Comparison of ENCODE assay signal across 18 cellular contexts in genomic region chr10:47121336-47121735, GRCh38.
"Had no signal": no experiment of that assay in that cellular context is flagged by ENCODE, and none has a peak within 500 bp of the region (broad histone marks: within the 10 kb centered on the region; RNA-seq: fewer than 3 reads in every experiment).

No MANE protein-coding gene starts in this region.

- H3K27me3 Mint-ChIP-seq: activated naive CD8-positive, alpha-beta T cell; stimulated activated naive CD8-positive, alpha-beta T cell treated with anti-CD3 and anti-CD28 coated beads, Interleukin-15, Interleukin-2, amounts not matched to agents 100 ng/mL and 50 ng/mL, for 24 hours had no signal

- FAIRE-seq: TTC549 had no signal

- H3K4me3 Mint-ChIP-seq: activated B cell treated with CpG ODN at 0.5 μM for 24 hours; activated naive CD8-positive, alpha-beta T cell; activated T-cell treated with anti-CD3 and anti-CD28 coated beads, Interleukin-2, amount 50 U/mL, for 72 hours; nephron; stimulated activated naive CD8-positive, alpha-beta T cell treated with anti-CD3 and anti-CD28 coated beads, Interleukin-15, Interleukin-2, amounts not matched to agents 100 ng/mL and 50 ng/mL, for 24 hours had no signal

- H3K4me1 ChIP-seq: psoas muscle, right lobe of liver, upper lobe of right lung had no signal

- H3K9me3 Mint-ChIP-seq: activated B cell treated with CpG ODN at 0.5 μM for 24 hours; activated T-cell treated with anti-CD3 and anti-CD28 coated beads, Interleukin-2, amount 50 U/mL, for 72 hours; stimulated activated naive CD8-positive, alpha-beta T cell treated with anti-CD3 and anti-CD28 coated beads, Interleukin-15, Interleukin-2, amounts not matched to agents 100 ng/mL and 50 ng/mL, for 24 hours had no signal

- H3K4me3 ChIP-seq: psoas muscle, right lobe of liver, upper lobe of right lung had no signal

- H3K9me3 ChIP-seq: psoas muscle, right lobe of liver, upper lobe of right lung had no signal

- H3K27ac Mint-ChIP-seq: activated B cell treated with CpG ODN at 0.5 μM for 24 hours; activated naive CD8-positive, alpha-beta T cell; activated T-cell treated with anti-CD3 and anti-CD28 coated beads, Interleukin-2, amount 50 U/mL, for 72 hours; stimulated activated naive CD8-positive, alpha-beta T cell treated with anti-CD3 and anti-CD28 coated beads, Interleukin-15, Interleukin-2, amounts not matched to agents 100 ng/mL and 50 ng/mL, for 24 hours had no signal

- H3K36me3 ChIP-seq: brain microvascular endothelial cell, right lobe of liver, upper lobe of right lung had no signal

- H3K27me3 ChIP-seq: brain microvascular endothelial cell, right lobe of liver, upper lobe of right lung had no signal

- H3K4me1 Mint-ChIP-seq: activated B cell treated with CpG ODN at 0.5 μM for 24 hours, nephron had no signal

- DNase-seq: activated B cell treated with CpG ODN at 0.5 μM for 24 hours; activated CD4-positive, alpha-beta T cell treated with anti-CD3 and anti-CD28 coated beads for 48 hours; activated CD8-positive, alpha-beta memory T cell treated with anti-CD3 and anti-CD28 coated beads, Interleukin-2, amount 50 U/mL, for 48 hours; activated gamma-delta T cell treated with Interleukin-2 at 50 U/mL for 16 hours; activated T-cell treated with anti-CD3 and anti-CD28 coated beads, Interleukin-2, amount 50 U/mL, for 72 hours; brain microvascular endothelial cell; dermis blood vessel endothelial cell; erythroblast; hippocampal formation; mesenchymal stem cell; psoas muscle; right lobe of liver; SW 1271; upper lobe of right lung had no signal

- H3K27ac ChIP-seq: brain microvascular endothelial cell, psoas muscle, right lobe of liver, upper lobe of right lung had no signal
